9 cellular contexts compared by ENCODE assay signal in genomic region chr11:34650528-34650927, GRCh38. TPM values are rescaled to one million over a fixed set of nuclear protein-coding genes. Genes with fewer than 3 reads are reported as not detected.
A peak's percentile ranks its signal among the peaks of the same experiment; 100 is the strongest.
DNase-seq lines count a peak whose midpoint lies in the region; ATAC-seq and TF ChIP-seq lines count a peak whose summit lies in the region.
"Had no signal": no experiment of that assay in that cellular context is flagged by ENCODE, and none has a peak within 500 bp of the region (broad histone marks: within the 10 kb centered on the region; RNA-seq: fewer than 3 reads in every experiment).

No MANE protein-coding gene starts in this region.

- peak overlapping the region; percentile 77 for H3K27ac Mint-ChIP-seq in activated CD4-positive, alpha-beta T cell treated with anti-CD3 and anti-CD28 coated beads, Interleukin-2, amount 10 ng/mL, durations not matched to agents 24 days and 14 days
- H3K27ac Mint-ChIP-seq in stimulated activated naive B cell treated with anti-CD40 and anti-IgM and Interleukin-4, amounts not matched to agents 10 μg/mL and 1 μg/mL and 100 μg/mL, for 72 hours, result no peak overlapping the region
- H3K27ac Mint-ChIP-seq in chondrocyte (ENCODE audit: unreplicated experiment), result no peak overlapping the region

- H3K4me1 ChIP-seq in esophagus squamous epithelium (peaks cover 34 to 100% (median 46%) of the 10 kb centered on the region in 3 donors), sigmoid colon (no peaks in the 10 kb centered on the region)

- no peaks in the 10 kb centered on the region for H3K36me3 Mint-ChIP-seq in activated CD4-positive, alpha-beta T cell treated with anti-CD3 and anti-CD28 coated beads, Interleukin-2, amount 10 ng/mL, durations not matched to agents 24 days and 14 days (ENCODE audit: low read depth)
- H3K36me3 Mint-ChIP-seq in stimulated activated naive B cell treated with anti-CD40 and anti-IgM and Interleukin-4, amounts not matched to agents 10 μg/mL and 1 μg/mL and 100 μg/mL, for 72 hours, result no peaks in the 10 kb centered on the region
- H3K36me3 Mint-ChIP-seq in chondrocyte (ENCODE audit: low read depth), result no peaks in the 10 kb centered on the region

- peaks cover 71% of the 10 kb centered on the region for H3K27me3 Mint-ChIP-seq in activated CD4-positive, alpha-beta T cell treated with anti-CD3 and anti-CD28 coated beads, Interleukin-2, amount 10 ng/mL, durations not matched to agents 24 days and 14 days
- H3K27me3 Mint-ChIP-seq in stimulated activated naive B cell treated with anti-CD40 and anti-IgM and Interleukin-4, amounts not matched to agents 10 μg/mL and 1 μg/mL and 100 μg/mL, for 72 hours, result peaks cover 3 to 6% of the 10 kb centered on the region in 2 donors
- H3K27me3 Mint-ChIP-seq in chondrocyte (ENCODE audit: low read depth), result no peaks in the 10 kb centered on the region

- ATAC-seq in GM18909 (IDR thresholded peaks at IDR 0.05; ENCODE audit: poor library complexity, unreplicated experiment), result peak; percentile 95
- peak; percentile 90 for ATAC-seq in HG03108 (IDR thresholded peaks at IDR 0.05; ENCODE audit: unreplicated experiment)
- ATAC-seq in stimulated activated naive B cell treated with anti-CD40 and anti-IgM and Interleukin-4, amounts not matched to agents 10 μg/mL and 1 μg/mL and 100 μg/mL, for 72 hours (replicated peaks), result peak; percentile 95

- H3K9me3 Mint-ChIP-seq in activated CD4-positive, alpha-beta T cell treated with anti-CD3 and anti-CD28 coated beads, Interleukin-2, amount 10 ng/mL, durations not matched to agents 24 days and 14 days, result no peaks in the 10 kb centered on the region
- H3K9me3 Mint-ChIP-seq in stimulated activated naive B cell treated with anti-CD40 and anti-IgM and Interleukin-4, amounts not matched to agents 10 μg/mL and 1 μg/mL and 100 μg/mL, for 72 hours, result no peaks in the 10 kb centered on the region
- no peaks in the 10 kb centered on the region for H3K9me3 Mint-ChIP-seq in chondrocyte (ENCODE audit: low read depth)

- H3K27me3 ChIP-seq in esophagus squamous epithelium (no peaks in the 10 kb centered on the region), sigmoid colon (no peaks in the 10 kb centered on the region)

- WGBS in esophagus squamous epithelium, 2 donors, result 18 to 32% methylated on average over 6 of the region's 6 CpGs
- WGBS in sigmoid colon, 2 donors, result 58 to 72% methylated on average over 6 of the region's 6 CpGs

- intact Hi-C loops in activated CD4-positive, alpha-beta T cell treated with anti-CD3 and anti-CD28 coated beads, Interleukin-2, amount 10 ng/mL, durations not matched to agents 24 days and 14 days (cut with micrococcal nuclease), result loop anchor here (1.0 to 10.0 kb wide), 9 partner anchors 16 to 1012 kb away; partner anchors contain the start of gene TRIM44
- intact Hi-C loops in esophagus squamous epithelium (cut with DNase I), result no loop called here
- intact Hi-C loops in sigmoid colon (cut with DNase I), result no loop called here

- TF ChIP-seq POLR2A in esophagus squamous epithelium (IDR thresholded peaks at IDR 0.05) (no peak), sigmoid colon (IDR thresholded peaks at IDR 0.05) (no peak)

- H3K4me3 ChIP-seq in esophagus squamous epithelium (no peak overlapping the region), sigmoid colon (no peak overlapping the region)

- no peak for TF ChIP-seq EP300 in sigmoid colon (IDR thresholded peaks at IDR 0.05)

- H3K27ac ChIP-seq in esophagus squamous epithelium, result peak overlapping the region; percentile 66 to 90 (median 77)
- no peak overlapping the region for H3K27ac ChIP-seq in sigmoid colon

- TF ChIP-seq CTCF in esophagus squamous epithelium (IDR thresholded peaks at IDR 0.05) (no peak), chondrocyte (IDR thresholded peaks at IDR 0.05) (no peak), sigmoid colon (IDR thresholded peaks at IDR 0.05) (no peak)

- peaks cover 24% of the 10 kb centered on the region for H3K4me1 Mint-ChIP-seq in activated CD4-positive, alpha-beta T cell treated with anti-CD3 and anti-CD28 coated beads, Interleukin-2, amount 10 ng/mL, durations not matched to agents 24 days and 14 days
- peaks cover 34 to 49% of the 10 kb centered on the region in 2 donors for H3K4me1 Mint-ChIP-seq in stimulated activated naive B cell treated with anti-CD40 and anti-IgM and Interleukin-4, amounts not matched to agents 10 μg/mL and 1 μg/mL and 100 μg/mL, for 72 hours
- peaks cover 18% of the 10 kb centered on the region for H3K4me1 Mint-ChIP-seq in chondrocyte (ENCODE audit: low read depth)

- DNase-seq in activated CD4-positive, alpha-beta T cell treated with anti-CD3 and anti-CD28 coated beads, Interleukin-2, amount 10 ng/mL, durations not matched to agents 24 days and 14 days, result peak; percentile 91
- DNase-seq in esophagus squamous epithelium (lab: John Stamatoyannopoulos, UW) (no peak), chondrocyte (ENCODE audit: low spot score) (no peak), sigmoid colon (no peak), GM03348 (ENCODE audit: low spot score) (no peak)
- peak; percentile 80 for DNase-seq in stimulated activated naive B cell treated with anti-CD40 and anti-IgM and Interleukin-4, amounts not matched to agents 10 μg/mL and 1 μg/mL and 100 μg/mL, for 72 hours

- H3K36me3 ChIP-seq in esophagus squamous epithelium, result peaks cover 0 to 79% (median 0%) of the 10 kb centered on the region in 3 donors
- H3K36me3 ChIP-seq in sigmoid colon, result no peaks in the 10 kb centered on the region

- H3K9me3 ChIP-seq in esophagus squamous epithelium, result no peaks in the 10 kb centered on the region
- no peaks in the 10 kb centered on the region for H3K9me3 ChIP-seq in sigmoid colon

- H3K4me3 Mint-ChIP-seq in activated CD4-positive, alpha-beta T cell treated with anti-CD3 and anti-CD28 coated beads, Interleukin-2, amount 10 ng/mL, durations not matched to agents 24 days and 14 days, result peak overlapping the region; percentile 58
- peak overlapping the region; percentile 11 to 33 for H3K4me3 Mint-ChIP-seq in stimulated activated naive B cell treated with anti-CD40 and anti-IgM and Interleukin-4, amounts not matched to agents 10 μg/mL and 1 μg/mL and 100 μg/mL, for 72 hours
- H3K4me3 Mint-ChIP-seq in chondrocyte (ENCODE audit: unreplicated experiment), result no peak overlapping the region

RNA-seq across cellular contexts. Expression of gene EHF, which starts 29.6 kb away (rescaled TPM):
- total RNA-seq in activated CD4-positive, alpha-beta T cell treated with anti-CD3 and anti-CD28 coated beads, Interleukin-2, amount 10 ng/mL, durations not matched to agents 24 days and 14 days, result not detected in 2 replicates
- total RNA-seq in esophagus squamous epithelium (100 to 1,000 TPM; 265 to 388 (median 325) TPM), chondrocyte (not detected in 3 replicates), sigmoid colon (1 to 10 TPM in 2 of 4 donors, not detected in 2; 1.4 to 3.9 TPM)
- 100 to 1,000 TPM in 1 of 3 donors, 10 to 100 TPM in 2; 60.7 to 151 (median 94.7) TPM for polyA plus RNA-seq in sigmoid colon
- total RNA-seq: HT1080 had no signal

Comparison
In these comparisons a context has a peak if more than half of its experiments do, and no peak if none do; other contexts are left out.
1. DNase-seq: peak in activated CD4-positive, alpha-beta T cell treated with anti-CD3 and anti-CD28 coated beads, Interleukin-2, amount 10 ng/mL, durations not matched to agents 24 days and 14 days (single experiment) and stimulated activated naive B cell treated with anti-CD40 and anti-IgM and Interleukin-4, amounts not matched to agents 10 μg/mL and 1 μg/mL and 100 μg/mL, for 72 hours (single experiment); none in esophagus squamous epithelium (single experiment), chondrocyte (single experiment), sigmoid colon (single experiment) and GM03348 (single experiment).
2. H3K27ac ChIP-seq: peak in esophagus squamous epithelium (4 of 4); none in sigmoid colon (0 of 4).
3. RNA of gene EHF, which starts 29.6 kb away (total RNA-seq): 265 to 388 TPM in esophagus squamous epithelium; 1.4 to 3.9 TPM in sigmoid colon, not detected in activated CD4-positive, alpha-beta T cell treated with anti-CD3 and anti-CD28 coated beads, Interleukin-2, amount 10 ng/mL, durations not matched to agents 24 days and 14 days and not detected in chondrocyte; every median in the first group is over 10 times any median in the second.
4. Peak in every context shown above with its lines, with median percentiles within 50 percentile points of each other: ATAC-seq.